ENCODE assay signal across 1 cellular context in the genomic region with DNA sequence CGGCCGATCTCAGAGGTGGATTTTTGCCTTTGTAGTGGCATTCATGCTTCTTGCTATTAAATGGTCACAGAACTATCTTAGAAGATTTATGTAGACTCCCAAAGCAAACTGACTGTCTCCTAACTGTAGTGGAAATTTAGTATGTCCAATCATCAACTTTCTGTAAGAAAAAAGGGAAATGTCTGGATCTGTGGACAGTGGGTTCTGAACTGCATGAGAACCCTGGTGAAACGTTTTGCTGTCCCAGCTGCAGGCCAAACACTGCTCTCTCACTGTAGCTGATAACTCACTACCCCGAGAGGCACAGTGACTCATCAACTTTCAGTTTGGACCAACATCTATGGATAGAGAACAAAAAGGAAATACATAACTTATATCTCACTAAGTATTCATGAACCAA.
TF ChIP-seq lines count a peak whose summit lies in the region.

No MANE protein-coding gene starts in this region.

TF ChIP-seq in K562, 482 proteins besides CTCF, POLR2A, EP300 and RAD21 (continued from another document and continues in another):
- TF ChIP-seq, protein P1, sequence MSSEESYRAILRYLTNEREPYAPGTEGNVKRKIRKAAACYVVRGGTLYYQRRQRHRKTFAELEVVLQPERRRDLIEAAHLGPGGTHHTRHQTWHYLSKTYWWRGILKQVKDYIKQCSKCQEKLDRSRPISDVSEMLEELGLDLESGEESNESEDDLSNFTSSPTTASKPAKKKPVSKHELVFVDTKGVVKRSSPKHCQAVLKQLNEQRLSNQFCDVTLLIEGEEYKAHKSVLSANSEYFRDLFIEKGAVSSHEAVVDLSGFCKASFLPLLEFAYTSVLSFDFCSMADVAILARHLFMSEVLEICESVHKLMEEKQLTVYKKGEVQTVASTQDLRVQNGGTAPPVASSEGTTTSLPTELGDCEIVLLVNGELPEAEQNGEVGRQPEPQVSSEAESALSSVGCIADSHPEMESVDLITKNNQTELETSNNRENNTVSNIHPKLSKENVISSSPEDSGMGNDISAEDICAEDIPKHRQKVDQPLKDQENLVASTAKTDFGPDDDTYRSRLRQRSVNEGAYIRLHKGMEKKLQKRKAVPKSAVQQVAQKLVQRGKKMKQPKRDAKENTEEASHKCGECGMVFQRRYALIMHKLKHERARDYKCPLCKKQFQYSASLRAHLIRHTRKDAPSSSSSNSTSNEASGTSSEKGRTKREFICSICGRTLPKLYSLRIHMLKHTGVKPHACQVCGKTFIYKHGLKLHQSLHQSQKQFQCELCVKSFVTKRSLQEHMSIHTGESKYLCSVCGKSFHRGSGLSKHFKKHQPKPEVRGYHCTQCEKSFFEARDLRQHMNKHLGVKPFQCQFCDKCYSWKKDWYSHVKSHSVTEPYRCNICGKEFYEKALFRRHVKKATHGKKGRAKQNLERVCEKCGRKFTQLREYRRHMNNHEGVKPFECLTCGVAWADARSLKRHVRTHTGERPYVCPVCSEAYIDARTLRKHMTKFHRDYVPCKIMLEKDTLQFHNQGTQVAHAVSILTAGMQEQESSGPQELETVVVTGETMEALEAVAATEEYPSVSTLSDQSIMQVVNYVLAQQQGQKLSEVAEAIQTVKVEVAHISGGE (CRISPR knock-in tag; IDR thresholded peaks at IDR 0.05) = peak in 1 of 3 experiments; percentile 3; a peak in 1 of 6 replicates
- TF ChIP-seq, protein P2, sequence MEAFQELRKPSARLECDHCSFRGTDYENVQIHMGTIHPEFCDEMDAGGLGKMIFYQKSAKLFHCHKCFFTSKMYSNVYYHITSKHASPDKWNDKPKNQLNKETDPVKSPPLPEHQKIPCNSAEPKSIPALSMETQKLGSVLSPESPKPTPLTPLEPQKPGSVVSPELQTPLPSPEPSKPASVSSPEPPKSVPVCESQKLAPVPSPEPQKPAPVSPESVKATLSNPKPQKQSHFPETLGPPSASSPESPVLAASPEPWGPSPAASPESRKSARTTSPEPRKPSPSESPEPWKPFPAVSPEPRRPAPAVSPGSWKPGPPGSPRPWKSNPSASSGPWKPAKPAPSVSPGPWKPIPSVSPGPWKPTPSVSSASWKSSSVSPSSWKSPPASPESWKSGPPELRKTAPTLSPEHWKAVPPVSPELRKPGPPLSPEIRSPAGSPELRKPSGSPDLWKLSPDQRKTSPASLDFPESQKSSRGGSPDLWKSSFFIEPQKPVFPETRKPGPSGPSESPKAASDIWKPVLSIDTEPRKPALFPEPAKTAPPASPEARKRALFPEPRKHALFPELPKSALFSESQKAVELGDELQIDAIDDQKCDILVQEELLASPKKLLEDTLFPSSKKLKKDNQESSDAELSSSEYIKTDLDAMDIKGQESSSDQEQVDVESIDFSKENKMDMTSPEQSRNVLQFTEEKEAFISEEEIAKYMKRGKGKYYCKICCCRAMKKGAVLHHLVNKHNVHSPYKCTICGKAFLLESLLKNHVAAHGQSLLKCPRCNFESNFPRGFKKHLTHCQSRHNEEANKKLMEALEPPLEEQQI (IDR thresholded peaks at IDR 0.05) = no peak
- TF ChIP-seq ZNF408 (CRISPR knock-in tag; IDR thresholded peaks at IDR 0.05; ENCODE audit: low read depth) = no peak
- no peak for TF ChIP-seq KAT2B (IDR thresholded peaks at IDR 0.05; ENCODE audit: low read depth, low read length)
- TF ChIP-seq KAT8 (IDR thresholded peaks at IDR 0.05; ENCODE audit: low read depth) = no peak
- peak; percentile 60; the same call in 1 of the 2 replicates for TF ChIP-seq DDX20 (tag; IDR thresholded peaks at IDR 0.05; ENCODE audit: low read depth)
- peak; percentile 51; the same call in 1 of the 2 replicates for TF ChIP-seq MYBL2 (IDR thresholded peaks at IDR 0.05; ENCODE audit: low read depth)
- TF ChIP-seq MYBL2 (CRISPR knock-in tag; IDR thresholded peaks at IDR 0.05; ENCODE audit: borderline replicate concordance) = no peak
- TF ChIP-seq ZNF124 (CRISPR knock-in tag; IDR thresholded peaks at IDR 0.05) = no peak
- TF ChIP-seq, protein P3, sequence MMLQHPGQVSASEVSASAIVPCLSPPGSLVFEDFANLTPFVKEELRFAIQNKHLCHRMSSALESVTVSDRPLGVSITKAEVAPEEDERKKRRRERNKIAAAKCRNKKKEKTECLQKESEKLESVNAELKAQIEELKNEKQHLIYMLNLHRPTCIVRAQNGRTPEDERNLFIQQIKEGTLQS (IDR thresholded peaks at IDR 0.05) = peak; percentile 80
- TF ChIP-seq, protein P3 (CRISPR knock-in tag; conservative IDR thresholded peaks at IDR 0.05) = no peak
- no peak for TF ChIP-seq POLR3A (IDR thresholded peaks at IDR 0.05; ENCODE audit: borderline replicate concordance, extremely low read depth, insufficient read depth, insufficient read length)
- TF ChIP-seq MAFF (IDR thresholded peaks at IDR 0.05; ENCODE audit: low read length) = peak; percentile 97
- TF ChIP-seq RBM14 (IDR thresholded peaks at IDR 0.05; ENCODE audit: borderline replicate concordance, insufficient read depth, low read depth, low read length) = no peak
- no peak for TF ChIP-seq HEY1 (CRISPR knock-in tag; IDR thresholded peaks at IDR 0.05; ENCODE audit: borderline replicate concordance)
- TF ChIP-seq FOXJ3 (CRISPR knock-in tag; IDR thresholded peaks at IDR 0.05) = no peak
- TF ChIP-seq, protein P4, sequence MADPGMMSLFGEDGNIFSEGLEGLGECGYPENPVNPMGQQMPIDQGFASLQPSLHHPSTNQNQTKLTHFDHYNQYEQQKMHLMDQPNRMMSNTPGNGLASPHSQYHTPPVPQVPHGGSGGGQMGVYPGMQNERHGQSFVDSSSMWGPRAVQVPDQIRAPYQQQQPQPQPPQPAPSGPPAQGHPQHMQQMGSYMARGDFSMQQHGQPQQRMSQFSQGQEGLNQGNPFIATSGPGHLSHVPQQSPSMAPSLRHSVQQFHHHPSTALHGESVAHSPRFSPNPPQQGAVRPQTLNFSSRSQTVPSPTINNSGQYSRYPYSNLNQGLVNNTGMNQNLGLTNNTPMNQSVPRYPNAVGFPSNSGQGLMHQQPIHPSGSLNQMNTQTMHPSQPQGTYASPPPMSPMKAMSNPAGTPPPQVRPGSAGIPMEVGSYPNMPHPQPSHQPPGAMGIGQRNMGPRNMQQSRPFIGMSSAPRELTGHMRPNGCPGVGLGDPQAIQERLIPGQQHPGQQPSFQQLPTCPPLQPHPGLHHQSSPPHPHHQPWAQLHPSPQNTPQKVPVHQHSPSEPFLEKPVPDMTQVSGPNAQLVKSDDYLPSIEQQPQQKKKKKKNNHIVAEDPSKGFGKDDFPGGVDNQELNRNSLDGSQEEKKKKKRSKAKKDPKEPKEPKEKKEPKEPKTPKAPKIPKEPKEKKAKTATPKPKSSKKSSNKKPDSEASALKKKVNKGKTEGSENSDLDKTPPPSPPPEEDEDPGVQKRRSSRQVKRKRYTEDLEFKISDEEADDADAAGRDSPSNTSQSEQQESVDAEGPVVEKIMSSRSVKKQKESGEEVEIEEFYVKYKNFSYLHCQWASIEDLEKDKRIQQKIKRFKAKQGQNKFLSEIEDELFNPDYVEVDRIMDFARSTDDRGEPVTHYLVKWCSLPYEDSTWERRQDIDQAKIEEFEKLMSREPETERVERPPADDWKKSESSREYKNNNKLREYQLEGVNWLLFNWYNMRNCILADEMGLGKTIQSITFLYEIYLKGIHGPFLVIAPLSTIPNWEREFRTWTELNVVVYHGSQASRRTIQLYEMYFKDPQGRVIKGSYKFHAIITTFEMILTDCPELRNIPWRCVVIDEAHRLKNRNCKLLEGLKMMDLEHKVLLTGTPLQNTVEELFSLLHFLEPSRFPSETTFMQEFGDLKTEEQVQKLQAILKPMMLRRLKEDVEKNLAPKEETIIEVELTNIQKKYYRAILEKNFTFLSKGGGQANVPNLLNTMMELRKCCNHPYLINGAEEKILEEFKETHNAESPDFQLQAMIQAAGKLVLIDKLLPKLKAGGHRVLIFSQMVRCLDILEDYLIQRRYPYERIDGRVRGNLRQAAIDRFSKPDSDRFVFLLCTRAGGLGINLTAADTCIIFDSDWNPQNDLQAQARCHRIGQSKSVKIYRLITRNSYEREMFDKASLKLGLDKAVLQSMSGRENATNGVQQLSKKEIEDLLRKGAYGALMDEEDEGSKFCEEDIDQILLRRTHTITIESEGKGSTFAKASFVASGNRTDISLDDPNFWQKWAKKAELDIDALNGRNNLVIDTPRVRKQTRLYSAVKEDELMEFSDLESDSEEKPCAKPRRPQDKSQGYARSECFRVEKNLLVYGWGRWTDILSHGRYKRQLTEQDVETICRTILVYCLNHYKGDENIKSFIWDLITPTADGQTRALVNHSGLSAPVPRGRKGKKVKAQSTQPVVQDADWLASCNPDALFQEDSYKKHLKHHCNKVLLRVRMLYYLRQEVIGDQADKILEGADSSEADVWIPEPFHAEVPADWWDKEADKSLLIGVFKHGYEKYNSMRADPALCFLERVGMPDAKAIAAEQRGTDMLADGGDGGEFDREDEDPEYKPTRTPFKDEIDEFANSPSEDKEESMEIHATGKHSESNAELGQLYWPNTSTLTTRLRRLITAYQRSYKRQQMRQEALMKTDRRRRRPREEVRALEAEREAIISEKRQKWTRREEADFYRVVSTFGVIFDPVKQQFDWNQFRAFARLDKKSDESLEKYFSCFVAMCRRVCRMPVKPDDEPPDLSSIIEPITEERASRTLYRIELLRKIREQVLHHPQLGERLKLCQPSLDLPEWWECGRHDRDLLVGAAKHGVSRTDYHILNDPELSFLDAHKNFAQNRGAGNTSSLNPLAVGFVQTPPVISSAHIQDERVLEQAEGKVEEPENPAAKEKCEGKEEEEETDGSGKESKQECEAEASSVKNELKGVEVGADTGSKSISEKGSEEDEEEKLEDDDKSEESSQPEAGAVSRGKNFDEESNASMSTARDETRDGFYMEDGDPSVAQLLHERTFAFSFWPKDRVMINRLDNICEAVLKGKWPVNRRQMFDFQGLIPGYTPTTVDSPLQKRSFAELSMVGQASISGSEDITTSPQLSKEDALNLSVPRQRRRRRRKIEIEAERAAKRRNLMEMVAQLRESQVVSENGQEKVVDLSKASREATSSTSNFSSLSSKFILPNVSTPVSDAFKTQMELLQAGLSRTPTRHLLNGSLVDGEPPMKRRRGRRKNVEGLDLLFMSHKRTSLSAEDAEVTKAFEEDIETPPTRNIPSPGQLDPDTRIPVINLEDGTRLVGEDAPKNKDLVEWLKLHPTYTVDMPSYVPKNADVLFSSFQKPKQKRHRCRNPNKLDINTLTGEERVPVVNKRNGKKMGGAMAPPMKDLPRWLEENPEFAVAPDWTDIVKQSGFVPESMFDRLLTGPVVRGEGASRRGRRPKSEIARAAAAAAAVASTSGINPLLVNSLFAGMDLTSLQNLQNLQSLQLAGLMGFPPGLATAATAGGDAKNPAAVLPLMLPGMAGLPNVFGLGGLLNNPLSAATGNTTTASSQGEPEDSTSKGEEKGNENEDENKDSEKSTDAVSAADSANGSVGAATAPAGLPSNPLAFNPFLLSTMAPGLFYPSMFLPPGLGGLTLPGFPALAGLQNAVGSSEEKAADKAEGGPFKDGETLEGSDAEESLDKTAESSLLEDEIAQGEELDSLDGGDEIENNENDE (IDR thresholded peaks at IDR 0.05; ENCODE audit: low read depth, low read length) = no peak
- peak; percentile 48; the same call in 1 of the 2 replicates for TF ChIP-seq CBFA2T3 (IDR thresholded peaks at IDR 0.05)
- TF ChIP-seq SREBF1 (IDR thresholded peaks at IDR 0.05; ENCODE audit: borderline replicate concordance, low read depth, low read length) = no peak
- TF ChIP-seq, protein P5, sequence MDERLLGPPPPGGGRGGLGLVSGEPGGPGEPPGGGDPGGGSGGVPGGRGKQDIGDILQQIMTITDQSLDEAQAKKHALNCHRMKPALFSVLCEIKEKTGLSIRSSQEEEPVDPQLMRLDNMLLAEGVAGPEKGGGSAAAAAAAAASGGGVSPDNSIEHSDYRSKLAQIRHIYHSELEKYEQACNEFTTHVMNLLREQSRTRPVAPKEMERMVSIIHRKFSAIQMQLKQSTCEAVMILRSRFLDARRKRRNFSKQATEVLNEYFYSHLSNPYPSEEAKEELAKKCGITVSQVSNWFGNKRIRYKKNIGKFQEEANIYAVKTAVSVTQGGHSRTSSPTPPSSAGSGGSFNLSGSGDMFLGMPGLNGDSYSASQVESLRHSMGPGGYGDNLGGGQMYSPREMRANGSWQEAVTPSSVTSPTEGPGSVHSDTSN (CRISPR knock-in tag; IDR thresholded peaks at IDR 0.05; ENCODE audit: low read depth) = no peak
- TF ChIP-seq, protein P5 (tag; conservative IDR thresholded peaks at IDR 0.05; ENCODE audit: low read depth) = peak; percentile 31; the same call in 1 of the 2 replicates
- TF ChIP-seq NFE2 (IDR thresholded peaks at IDR 0.05; ENCODE audit: low read depth) = peak; percentile 99
- TF ChIP-seq HMGN3 (IDR thresholded peaks at IDR 0.05; ENCODE audit: borderline replicate concordance, extremely low read depth, insufficient read length, low read depth, low read length) = no peak
- peak; percentile 67; the same call in 1 of the 2 replicates for TF ChIP-seq SMARCC2 (IDR thresholded peaks at IDR 0.05; ENCODE audit: low read depth)
- TF ChIP-seq POLR2AphosphoS5 (IDR thresholded peaks at IDR 0.05; ENCODE audit: control insufficient read depth, insufficient read depth, low read depth, low read length) = peak; percentile 70
- 0 out of 2 replicates have a peak, but pooled peaks have one; percentile 43 for TF ChIP-seq ZSCAN29 (IDR thresholded peaks at IDR 0.05)
- TF ChIP-seq NCOR1 (IDR thresholded peaks at IDR 0.05) = peak; percentile 30; the same call in 1 of the 2 replicates
- no peak for TF ChIP-seq ESRRA (IDR thresholded peaks at IDR 0.05; ENCODE audit: borderline replicate concordance, low read depth)
- peak; percentile 69; the same call in 1 of the 2 replicates for TF ChIP-seq ARID1B (IDR thresholded peaks at IDR 0.05)
- peak; percentile 68 for TF ChIP-seq POLR2B (IDR thresholded peaks at IDR 0.05; ENCODE audit: low read depth, partially characterized antibody)
- TF ChIP-seq, protein P6, sequence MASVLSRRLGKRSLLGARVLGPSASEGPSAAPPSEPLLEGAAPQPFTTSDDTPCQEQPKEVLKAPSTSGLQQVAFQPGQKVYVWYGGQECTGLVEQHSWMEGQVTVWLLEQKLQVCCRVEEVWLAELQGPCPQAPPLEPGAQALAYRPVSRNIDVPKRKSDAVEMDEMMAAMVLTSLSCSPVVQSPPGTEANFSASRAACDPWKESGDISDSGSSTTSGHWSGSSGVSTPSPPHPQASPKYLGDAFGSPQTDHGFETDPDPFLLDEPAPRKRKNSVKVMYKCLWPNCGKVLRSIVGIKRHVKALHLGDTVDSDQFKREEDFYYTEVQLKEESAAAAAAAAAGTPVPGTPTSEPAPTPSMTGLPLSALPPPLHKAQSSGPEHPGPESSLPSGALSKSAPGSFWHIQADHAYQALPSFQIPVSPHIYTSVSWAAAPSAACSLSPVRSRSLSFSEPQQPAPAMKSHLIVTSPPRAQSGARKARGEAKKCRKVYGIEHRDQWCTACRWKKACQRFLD (CRISPR knock-in tag; IDR thresholded peaks at IDR 0.05) = peak; percentile 46; the same call in 1 of the 2 replicates
- no peak for TF ChIP-seq ELF2 (CRISPR knock-in tag; IDR thresholded peaks at IDR 0.05)
- TF ChIP-seq C11orf30 (IDR thresholded peaks at IDR 0.05; ENCODE audit: low read depth) = peak; percentile 96
- TF ChIP-seq ZNF584 (CRISPR knock-in tag; IDR thresholded peaks at IDR 0.05; ENCODE audit: low read depth) = 0 out of 2 replicates have a peak, but pooled peaks have one; percentile 27
- peak in 1 of 2 experiments; percentile 46; a peak in 1 of 4 replicates for TF ChIP-seq RCOR1 (IDR thresholded peaks at IDR 0.05; ENCODE audit: borderline replicate concordance in 1 of 2, low read depth in 2 of 2, low read length in 2 of 2)
